15 cellular contexts compared by ENCODE assay signal in genomic region chr14:92676448-92677086, GRCh38.
DNase-seq lines count a peak whose midpoint lies in the region; ATAC-seq and TF ChIP-seq lines count a peak whose summit lies in the region.
"Had no signal": no experiment of that assay in that cellular context is flagged by ENCODE, and none has a peak within 500 bp of the region (broad histone marks: within the 10 kb centered on the region; RNA-seq: fewer than 3 reads in every experiment).

No MANE protein-coding gene starts in this region.

- H2AFZ ChIP-seq in OCI-LY7 (ENCODE audit: low read length): no peak overlapping the region

- CTCF ChIA-PET in activated naive CD4-positive, alpha-beta T cell treated with anti-CD3 and anti-CD28 coated beads for 36 hours (lab: Charles Lee): interaction anchor here (0.9 to 1.9 kb wide), 3 partner anchors 23 to 130 kb away, joined by 4 to 10 read pairs (median 4); no protein-coding TSS in a partner anchor
- CTCF ChIA-PET in OCI-LY7 (lab: Charles Lee; ENCODE audit: unreplicated experiment): no interaction called here

- no peaks in the 10 kb centered on the region for H3K36me3 ChIP-seq in OCI-LY7 (ENCODE audit: insufficient read depth, low read length)
- H3K36me3 ChIP-seq: thyroid gland had no signal

- no peaks in the 10 kb centered on the region for H3K79me2 ChIP-seq in OCI-LY7 (ENCODE audit: insufficient read depth, low read depth, low read length)

- peak; percentile 8 to 11 for ATAC-seq in stimulated activated naive B cell treated with anti-CD40 and anti-IgM and Interleukin-4, amounts not matched to agents 10 μg/mL and 1 μg/mL and 100 μg/mL, for 72 hours (replicated peaks)
- no peak for ATAC-seq in HG03025 (IDR thresholded peaks at IDR 0.05; ENCODE audit: low FRiP score, unreplicated experiment)
- ATAC-seq in HG03521 (IDR thresholded peaks at IDR 0.05; ENCODE audit: unreplicated experiment): no peak

- BruUV-seq in OCI-LY7 (replicated peaks; lab: Mats Ljungman, UMichigan): no TSS peak

- H3K27ac ChIP-seq in OCI-LY7 (ENCODE audit: low read depth, low read length, poor library complexity, severe bottlenecking): no peak overlapping the region
- H3K27ac ChIP-seq: SK-N-MC, thyroid gland had no signal

- POLR2A ChIA-PET in OCI-LY7 (lab: Charles Lee): no interaction called here

- no peaks in the 10 kb centered on the region for H3K9me3 Mint-ChIP-seq in activated naive CD4-positive, alpha-beta T cell treated with anti-CD3 and anti-CD28 coated beads for 36 hours
- H3K9me3 Mint-ChIP-seq in dendritic cell treated with granulocyte-macrophage colony-stimulating factor and Interleukin-4, amounts not matched to agents 40 ng/mL and 50 ng/mL, for 4 days: no peaks in the 10 kb centered on the region
- peaks cover 4 to 11% of the 10 kb centered on the region in 2 donors for H3K9me3 Mint-ChIP-seq in stimulated activated naive B cell treated with anti-CD40 and anti-IgM and Interleukin-4, amounts not matched to agents 10 μg/mL and 1 μg/mL and 100 μg/mL, for 72 hours

- no peaks in the 10 kb centered on the region for H3K9me3 ChIP-seq in OCI-LY7 (ENCODE audit: low read length)
- H3K9me3 ChIP-seq: mucosa of descending colon, thyroid gland had no signal

- no peak overlapping the region for H3K4me3 Mint-ChIP-seq in activated naive CD4-positive, alpha-beta T cell treated with anti-CD3 and anti-CD28 coated beads for 36 hours
- H3K4me3 Mint-ChIP-seq in dendritic cell treated with granulocyte-macrophage colony-stimulating factor and Interleukin-4, amounts not matched to agents 40 ng/mL and 50 ng/mL, for 4 days: peak overlapping the region; percentile 63
- peak overlapping the region; percentile 46 to 53 for H3K4me3 Mint-ChIP-seq in stimulated activated naive B cell treated with anti-CD40 and anti-IgM and Interleukin-4, amounts not matched to agents 10 μg/mL and 1 μg/mL and 100 μg/mL, for 72 hours

- H3K4me2 ChIP-seq in OCI-LY7 (ENCODE audit: low read length): peak overlapping the region; percentile 35

- DNase-seq in activated naive CD4-positive, alpha-beta T cell treated with anti-CD3 and anti-CD28 coated beads for 36 hours: peak; percentile 5
- DNase-seq in activated naive CD4-positive, alpha-beta T cell (lab: John Stamatoyannopoulos, UW): no peak
- DNase-seq in OCI-LY7 (ENCODE audit: low spot score): no peak
- DNase-seq in stimulated activated naive B cell treated with anti-CD40 and anti-IgM and Interleukin-4, amounts not matched to agents 10 μg/mL and 1 μg/mL and 100 μg/mL, for 72 hours: no peak
- no peak for DNase-seq in NK-92 (lab: John Stamatoyannopoulos, UW; ENCODE audit: unreplicated experiment)
- DNase-seq: DMS79, islet precursor cell, mucosa of descending colon, NCI-H1105, NCI-H345, thyroid gland had no signal

- no peaks in the 10 kb centered on the region for H4K20me1 ChIP-seq in OCI-LY7 (ENCODE audit: insufficient read depth, low read length)

- peaks cover 22% of the 10 kb centered on the region for H3K4me1 ChIP-seq in OCI-LY7 (ENCODE audit: insufficient read depth, low read length, poor library complexity, severe bottlenecking)

- intact Hi-C loops in activated naive CD4-positive, alpha-beta T cell treated with anti-CD3 and anti-CD28 coated beads for 36 hours (cut with micrococcal nuclease): loop anchor here (1.0 to 5.0 kb wide), 3 partner anchors 8 to 354 kb away; partner anchors contain the start of gene SLC24A4
- intact Hi-C loops in OCI-LY7 (cut with micrococcal nuclease; ENCODE audit: unreplicated experiment): no loop called here
- intact Hi-C loops in dendritic cell treated with granulocyte-macrophage colony-stimulating factor and Interleukin-4, amounts not matched to agents 40 ng/mL and 50 ng/mL, for 4 days (cut with micrococcal nuclease): no loop called here

- H3K27ac Mint-ChIP-seq in activated naive CD4-positive, alpha-beta T cell treated with anti-CD3 and anti-CD28 coated beads for 36 hours: peak overlapping the region; percentile 54
- H3K27ac Mint-ChIP-seq in dendritic cell treated with granulocyte-macrophage colony-stimulating factor and Interleukin-4, amounts not matched to agents 40 ng/mL and 50 ng/mL, for 4 days: peak overlapping the region; percentile 77
- peak overlapping the region; percentile 83 for H3K27ac Mint-ChIP-seq in stimulated activated naive B cell treated with anti-CD40 and anti-IgM and Interleukin-4, amounts not matched to agents 10 μg/mL and 1 μg/mL and 100 μg/mL, for 72 hours

- H3K36me3 Mint-ChIP-seq in activated naive CD4-positive, alpha-beta T cell treated with anti-CD3 and anti-CD28 coated beads for 36 hours (ENCODE audit: low read depth): peaks cover 32% of the 10 kb centered on the region
- H3K36me3 Mint-ChIP-seq in dendritic cell treated with granulocyte-macrophage colony-stimulating factor and Interleukin-4, amounts not matched to agents 40 ng/mL and 50 ng/mL, for 4 days (ENCODE audit: low read depth): peaks cover 95% of the 10 kb centered on the region
- H3K36me3 Mint-ChIP-seq in stimulated activated naive B cell treated with anti-CD40 and anti-IgM and Interleukin-4, amounts not matched to agents 10 μg/mL and 1 μg/mL and 100 μg/mL, for 72 hours: peaks cover 61 to 74% of the 10 kb centered on the region in 2 donors

- H3K9me2 ChIP-seq in OCI-LY7 (ENCODE audit: insufficient read depth, low read length): no peaks in the 10 kb centered on the region

- H3K27me3 Mint-ChIP-seq in activated naive CD4-positive, alpha-beta T cell treated with anti-CD3 and anti-CD28 coated beads for 36 hours (ENCODE audit: low read depth): no peaks in the 10 kb centered on the region
- no peaks in the 10 kb centered on the region for H3K27me3 Mint-ChIP-seq in dendritic cell treated with granulocyte-macrophage colony-stimulating factor and Interleukin-4, amounts not matched to agents 40 ng/mL and 50 ng/mL, for 4 days
- H3K27me3 Mint-ChIP-seq in stimulated activated naive B cell treated with anti-CD40 and anti-IgM and Interleukin-4, amounts not matched to agents 10 μg/mL and 1 μg/mL and 100 μg/mL, for 72 hours: no peaks in the 10 kb centered on the region

- H3K4me3 ChIP-seq in OCI-LY7 (ENCODE audit: low read depth, low read length, poor library complexity, severe bottlenecking): no peak overlapping the region
- H3K4me3 ChIP-seq: mucosa of descending colon, SK-N-MC, thyroid gland had no signal

- H3K4me1 Mint-ChIP-seq in activated naive CD4-positive, alpha-beta T cell treated with anti-CD3 and anti-CD28 coated beads for 36 hours (ENCODE audit: low read depth): peaks cover 53% of the 10 kb centered on the region
- H3K4me1 Mint-ChIP-seq in dendritic cell treated with granulocyte-macrophage colony-stimulating factor and Interleukin-4, amounts not matched to agents 40 ng/mL and 50 ng/mL, for 4 days (ENCODE audit: low read depth): peaks cover 89% of the 10 kb centered on the region
- H3K4me1 Mint-ChIP-seq in stimulated activated naive B cell treated with anti-CD40 and anti-IgM and Interleukin-4, amounts not matched to agents 10 μg/mL and 1 μg/mL and 100 μg/mL, for 72 hours: peaks cover 63 to 89% of the 10 kb centered on the region in 2 donors

- no peak for TF ChIP-seq CTCF in OCI-LY7 (conservative IDR thresholded peaks at IDR 0.05; ENCODE audit: low read length)

Comparison
In these comparisons a context has a peak if more than half of its experiments do, and no peak if none do; other contexts are left out.
1. ATAC-seq: peak in stimulated activated naive B cell treated with anti-CD40 and anti-IgM and Interleukin-4, amounts not matched to agents 10 μg/mL and 1 μg/mL and 100 μg/mL, for 72 hours (2 of 2); none in HG03025 (single experiment) and HG03521 (single experiment).
2. Peak in every context shown above with its lines, with median percentiles within 50 percentile points of each other: H3K27ac Mint-ChIP-seq.